In the genomic region with DNA sequence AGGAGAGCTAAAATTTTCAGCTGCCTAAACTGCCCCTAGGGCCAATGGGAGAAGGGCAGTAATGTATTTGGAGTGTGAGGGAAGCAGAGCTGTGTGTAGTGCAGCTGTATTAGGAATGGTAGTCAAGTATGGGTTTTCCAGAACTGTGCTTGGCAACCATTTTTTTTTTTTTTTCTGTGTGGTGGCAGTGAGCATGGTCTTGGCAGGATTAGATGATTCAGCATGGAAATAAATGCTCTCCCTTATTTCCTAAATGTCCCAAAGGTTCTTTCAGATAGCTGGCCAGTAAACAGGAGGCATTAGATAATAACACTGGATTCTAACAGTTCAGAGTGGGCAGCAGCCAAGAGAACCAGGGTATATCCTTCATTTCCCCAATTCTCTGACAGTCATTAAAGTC, we compare ENCODE assay signal across 11 cellular contexts.
DNase-seq lines count a peak whose midpoint lies in the region; ATAC-seq and TF ChIP-seq lines count a peak whose summit lies in the region.
"Had no signal": no experiment of that assay in that cellular context is flagged by ENCODE, and none has a peak within 500 bp of the region (broad histone marks: within the 10 kb centered on the region; RNA-seq: fewer than 3 reads in every experiment).

No MANE protein-coding gene starts in this region.

- H3K9me3 ChIP-seq in HCT116 (ENCODE audit: control insufficient read depth in 1 of 2, insufficient read depth in 1 of 2, low read depth in 1 of 2, low read length in 2 of 2) (no peaks in the 10 kb centered on the region), adrenal gland (replicated peaks in 1 of 3) (no peaks in the 10 kb centered on the region), iPS-18a (ENCODE audit: control insufficient read depth, low read depth, low read length) (no peaks in the 10 kb centered on the region), skeletal muscle tissue (ENCODE audit: control insufficient read depth in 3 of 3, low read length in 3 of 3) (no peaks in the 10 kb centered on the region)
- H3K9me3 ChIP-seq: ovary had no signal

- ATAC-seq in HCT116 (no peak), HG02938 (IDR thresholded peaks at IDR 0.05; ENCODE audit: unreplicated experiment) (no peak), GM19455 (IDR thresholded peaks at IDR 0.05; ENCODE audit: unreplicated experiment) (no peak)

- H3K4me2 ChIP-seq in HCT116 (ENCODE audit: low read length), result peak overlapping the region; percentile 4; the same call in 1 of the 2 replicates

- no peak overlapping the region for H3K27ac ChIP-seq in HCT116 (ENCODE audit: low read depth, low read length)
- peak overlapping the region in 4 of 5 donors; percentile 94 to 98 (median 94) for H3K27ac ChIP-seq in adrenal gland
- H3K27ac ChIP-seq in iPS-18a (ENCODE audit: low read length), result peak overlapping the region; percentile 79
- H3K27ac ChIP-seq in skeletal muscle tissue (ENCODE audit: low read depth, low read length), result peak overlapping the region; percentile 91

- POLR2A ChIA-PET in HCT116 (lab: Charles Lee), result interaction anchor here (1.0 kb wide), 1 partner anchor 85 kb away, joined by 3 read pairs; no protein-coding TSS in a partner anchor

- TF ChIP-seq CTCF in HCT116 (IDR thresholded peaks at IDR 0.05 in 2 of 3, conservative IDR thresholded peaks at IDR 0.05 in 1 of 3; ENCODE audit: borderline replicate concordance in 1 of 3, insufficient read depth in 1 of 3, low read depth in 2 of 3, low read length in 2 of 3) (no peak), adrenal gland (IDR thresholded peaks at IDR 0.05) (no peak)

- H3K9ac ChIP-seq in HCT116 (ENCODE audit: low read length) (no peak overlapping the region), iPS-18a (ENCODE audit: low read length) (peak overlapping the region; percentile 84), skeletal muscle tissue (ENCODE audit: low read depth in 1 of 3, low read length in 3 of 3) (peak overlapping the region; percentile 15 to 91 (median 18))

- no peaks in the 10 kb centered on the region for H3K36me3 ChIP-seq in HCT116 (ENCODE audit: control insufficient read depth in 1 of 2, insufficient read depth in 2 of 2, low read length in 2 of 2)
- H3K36me3 ChIP-seq in adrenal gland (replicated peaks in 1 of 2), result no peaks in the 10 kb centered on the region
- no peaks in the 10 kb centered on the region for H3K36me3 ChIP-seq in iPS-18a (ENCODE audit: control insufficient read depth, low read depth, low read length)
- no peaks in the 10 kb centered on the region for H3K36me3 ChIP-seq in skeletal muscle tissue (ENCODE audit: control insufficient read depth in 3 of 3, insufficient read depth in 3 of 3, low read length in 3 of 3)
- H3K36me3 ChIP-seq: ovary had no signal

- no peak overlapping the region for H3K4me3 ChIP-seq in HCT116 (replicated peaks in 1 of 2; ENCODE audit: low read depth in 1 of 2, low read length in 2 of 2)
- peak overlapping the region in 1 of 4 donors; percentile 94 for H3K4me3 ChIP-seq in adrenal gland
- H3K4me3 ChIP-seq in iPS-18a (ENCODE audit: low read length), result peak overlapping the region; percentile 86
- H3K4me3 ChIP-seq in skeletal muscle tissue (ENCODE audit: low read length in 3 of 3), result peak overlapping the region in 1 of 3 donors; percentile 74

- no peak for TF ChIP-seq POLR2A in HCT116 (IDR thresholded peaks at IDR 0.05; ENCODE audit: borderline replicate concordance, extremely low read depth, insufficient read depth, insufficient read length)
- TF ChIP-seq POLR2A in adrenal gland (IDR thresholded peaks at IDR 0.05), result no peak

- CTCF ChIA-PET in HCT116 (lab: Charles Lee), result interaction anchor here (1.4 to 1.8 kb wide), 2 partner anchors 9 to 469 kb away, joined by 3 to 6 read pairs; a partner anchor contains a TSS

- H3K4me1 ChIP-seq in HCT116 (ENCODE audit: control insufficient read depth in 1 of 2, insufficient read depth in 2 of 2, low read length in 2 of 2), result peaks cover 37 to 53% of the 10 kb centered on the region in 2 experiments
- peaks cover 50 to 69% of the 10 kb centered on the region in 2 donors for H3K4me1 ChIP-seq in adrenal gland (replicated peaks in 1 of 2)
- peaks cover 48% of the 10 kb centered on the region for H3K4me1 ChIP-seq in iPS-18a (ENCODE audit: control insufficient read depth, low read depth, low read length)
- peaks cover 33 to 61% (median 40%) of the 10 kb centered on the region in 3 donors for H3K4me1 ChIP-seq in skeletal muscle tissue (ENCODE audit: control insufficient read depth in 3 of 3, insufficient read depth in 3 of 3, low read length in 3 of 3)

- no peak for TF ChIP-seq RAD21 in HCT116 (IDR thresholded peaks at IDR 0.05; ENCODE audit: low read depth)

- intact Hi-C loops in HCT116 (cut with micrococcal nuclease) (no loop called here), adrenal gland (cut with DNase I) (loop anchor here (5.0 to 10.0 kb wide), 3 partner anchors 67 to 147 kb away; no protein-coding TSS in a partner anchor)

- H3K79me2 ChIP-seq in HCT116 (ENCODE audit: insufficient read depth, low read length), result peaks cover 48% of the 10 kb centered on the region

- H2AFZ ChIP-seq in HCT116 (ENCODE audit: low read depth, low read length, poor library complexity, severe bottlenecking), result no peak overlapping the region

- H3K27me3 ChIP-seq in HCT116 (ENCODE audit: insufficient read depth, low read length) (no peaks in the 10 kb centered on the region), adrenal gland (no peaks in the 10 kb centered on the region), iPS-18a (ENCODE audit: control insufficient read depth, insufficient read depth, low read length) (no peaks in the 10 kb centered on the region), skeletal muscle tissue (ENCODE audit: control insufficient read depth in 3 of 3, insufficient read depth in 3 of 3, low read length in 3 of 3) (no peaks in the 10 kb centered on the region)
- H3K27me3 ChIP-seq: ovary had no signal

- H3K9me2 ChIP-seq in HCT116 (ENCODE audit: insufficient read depth), result no peaks in the 10 kb centered on the region

- H4K20me1 ChIP-seq in HCT116 (ENCODE audit: insufficient read depth), result 0 out of 2 replicates have a peak, but pooled peaks cover 6% of the 10 kb centered on the region

- BruUV-seq in HCT116 (replicated peaks; lab: Mats Ljungman, UMichigan), result no TSS peak

- DNase-seq in HCT116 (ENCODE audit: low read depth, low spot score), result no peak
- DNase-seq in adrenal gland, result no peak
- no peak for DNase-seq in activated CD4-positive, alpha-beta T cell treated with anti-CD3 and anti-CD28 coated beads for 1 hour
- DNase-seq in CD1c-positive myeloid dendritic cell (ENCODE audit: extremely low spot score), result no peak
- DNase-seq: activated CD4-positive, CD25-positive, alpha-beta regulatory T cell; NCI-H2081 had no signal

- RAD21 ChIA-PET in HCT116 (lab: Charles Lee; ENCODE audit: low non-redundant PET in 1 of 2, low total read pairs in 2 of 2, uncharacterized antibody in 2 of 2, unreplicated experiment in 2 of 2), result no interaction called here

TF ChIP-seq in HCT116, 20 proteins besides CTCF, POLR2A, EP300 and RAD21 (continues in another document):
- TF ChIP-seq EZH2phosphoT487 (IDR thresholded peaks at IDR 0.05; ENCODE audit: borderline replicate concordance), result no peak
- TF ChIP-seq FOSL1 (IDR thresholded peaks at IDR 0.05; ENCODE audit: low read depth), result no peak
- TF ChIP-seq, protein P1, sequence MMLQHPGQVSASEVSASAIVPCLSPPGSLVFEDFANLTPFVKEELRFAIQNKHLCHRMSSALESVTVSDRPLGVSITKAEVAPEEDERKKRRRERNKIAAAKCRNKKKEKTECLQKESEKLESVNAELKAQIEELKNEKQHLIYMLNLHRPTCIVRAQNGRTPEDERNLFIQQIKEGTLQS (IDR thresholded peaks at IDR 0.05), result no peak
- TF ChIP-seq, protein P2, sequence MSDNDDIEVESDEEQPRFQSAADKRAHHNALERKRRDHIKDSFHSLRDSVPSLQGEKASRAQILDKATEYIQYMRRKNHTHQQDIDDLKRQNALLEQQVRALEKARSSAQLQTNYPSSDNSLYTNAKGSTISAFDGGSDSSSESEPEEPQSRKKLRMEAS (IDR thresholded peaks at IDR 0.05), result no peak
- TF ChIP-seq YY1 (IDR thresholded peaks at IDR 0.05; ENCODE audit: extremely low read depth, insufficient replicate concordance, low read depth, low read length), result no peak
- TF ChIP-seq CBX3 (IDR thresholded peaks at IDR 0.05; ENCODE audit: low read depth), result no peak
- no peak for TF ChIP-seq ZFX (IDR thresholded peaks at IDR 0.05)
- TF ChIP-seq ELF1 (IDR thresholded peaks at IDR 0.05; ENCODE audit: borderline replicate concordance, low read depth), result no peak
- no peak for TF ChIP-seq SRF (IDR thresholded peaks at IDR 0.05; ENCODE audit: low read depth)
- no peak for TF ChIP-seq POLR2AphosphoS5 (IDR thresholded peaks at IDR 0.05; ENCODE audit: low read depth, low read length)
- no peak for TF ChIP-seq ZNF274 (IDR thresholded peaks at IDR 0.05; ENCODE audit: low read depth, low read length)
- TF ChIP-seq JUND (IDR thresholded peaks at IDR 0.05), result no peak
- TF ChIP-seq, protein P3, sequence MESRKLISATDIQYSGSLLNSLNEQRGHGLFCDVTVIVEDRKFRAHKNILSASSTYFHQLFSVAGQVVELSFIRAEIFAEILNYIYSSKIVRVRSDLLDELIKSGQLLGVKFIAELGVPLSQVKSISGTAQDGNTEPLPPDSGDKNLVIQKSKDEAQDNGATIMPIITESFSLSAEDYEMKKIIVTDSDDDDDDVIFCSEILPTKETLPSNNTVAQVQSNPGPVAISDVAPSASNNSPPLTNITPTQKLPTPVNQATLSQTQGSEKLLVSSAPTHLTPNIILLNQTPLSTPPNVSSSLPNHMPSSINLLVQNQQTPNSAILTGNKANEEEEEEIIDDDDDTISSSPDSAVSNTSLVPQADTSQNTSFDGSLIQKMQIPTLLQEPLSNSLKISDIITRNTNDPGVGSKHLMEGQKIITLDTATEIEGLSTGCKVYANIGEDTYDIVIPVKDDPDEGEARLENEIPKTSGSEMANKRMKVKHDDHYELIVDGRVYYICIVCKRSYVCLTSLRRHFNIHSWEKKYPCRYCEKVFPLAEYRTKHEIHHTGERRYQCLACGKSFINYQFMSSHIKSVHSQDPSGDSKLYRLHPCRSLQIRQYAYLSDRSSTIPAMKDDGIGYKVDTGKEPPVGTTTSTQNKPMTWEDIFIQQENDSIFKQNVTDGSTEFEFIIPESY (IDR thresholded peaks at IDR 0.05; ENCODE audit: extremely low read depth, insufficient replicate concordance, low read length), result no peak
- no peak for TF ChIP-seq SIN3A (IDR thresholded peaks at IDR 0.05; ENCODE audit: low read depth)
